ENCODE assay signal across 8 cellular contexts in genomic region chr2:103161456-103162289, GRCh38.
DNase-seq lines count a peak whose midpoint lies in the region; ATAC-seq and TF ChIP-seq lines count a peak whose summit lies in the region.

No MANE protein-coding gene starts in this region.

- H3K4me1 Mint-ChIP-seq in nephron: no peaks in the 10 kb centered on the region
- no peaks in the 10 kb centered on the region for H3K4me1 Mint-ChIP-seq in effector memory CD8-positive, alpha-beta T cell (ENCODE audit: low read depth in 2 of 2)

- H3K9me3 Mint-ChIP-seq in nephron: no peaks in the 10 kb centered on the region
- H3K9me3 Mint-ChIP-seq in effector memory CD8-positive, alpha-beta T cell: peaks cover 0 to 4% of the 10 kb centered on the region in 2 donors

- no peak overlapping the region for H3K4me3 Mint-ChIP-seq in nephron
- H3K4me3 Mint-ChIP-seq in effector memory CD8-positive, alpha-beta T cell: no peak overlapping the region

- peak; percentile 88 for TF ChIP-seq RAD21 in Ishikawa (IDR thresholded peaks at IDR 0.05; ENCODE audit: low read depth)

- peaks cover 22% of the 10 kb centered on the region for H3K27me3 Mint-ChIP-seq in nephron (ENCODE audit: low read depth)
- H3K27me3 Mint-ChIP-seq in effector memory CD8-positive, alpha-beta T cell: no peaks in the 10 kb centered on the region

- peak; percentile 67 for ATAC-seq in GM19324 (IDR thresholded peaks at IDR 0.05; ENCODE audit: low FRiP score, unreplicated experiment)
- ATAC-seq in effector memory CD8-positive, alpha-beta T cell (replicated peaks): no peak
- ATAC-seq in HG03457 (IDR thresholded peaks at IDR 0.05; ENCODE audit: unreplicated experiment): no peak

- H3K27ac Mint-ChIP-seq in nephron: no peak overlapping the region
- H3K27ac Mint-ChIP-seq in effector memory CD8-positive, alpha-beta T cell: no peak overlapping the region

- TF ChIP-seq CTCF in nephron (IDR thresholded peaks at IDR 0.05; ENCODE audit: unreplicated experiment in 3 of 3): peak; percentile 89 to 91 (median 90)

- TF ChIP-seq EP300 in Ishikawa (IDR thresholded peaks at IDR 0.05; ENCODE audit: borderline replicate concordance): no peak

- no peaks in the 10 kb centered on the region for H3K36me3 Mint-ChIP-seq in nephron (ENCODE audit: low read depth)
- H3K36me3 Mint-ChIP-seq in effector memory CD8-positive, alpha-beta T cell (ENCODE audit: insufficient read depth): no peaks in the 10 kb centered on the region

- DNase-seq in DMS 273 treated with DMSO at 0.1 percent for 48 hours (lab: John Stamatoyannopoulos, UW) (peak; percentile 9), OCI-M1 (lab: John Stamatoyannopoulos, UW) (peak; percentile 68), epidermal melanocyte (ENCODE audit: insufficient read length, low spot score) (peak; percentile 45)
- no peak for DNase-seq in effector memory CD8-positive, alpha-beta T cell

TF ChIP-seq in Ishikawa, 13 proteins besides CTCF, POLR2A, EP300 and RAD21:
- TF ChIP-seq MAX (IDR thresholded peaks at IDR 0.05): no peak
- TF ChIP-seq ZBTB7A (IDR thresholded peaks at IDR 0.05; ENCODE audit: low read depth): no peak
- no peak for TF ChIP-seq YY1 (IDR thresholded peaks at IDR 0.05; ENCODE audit: low read depth)
- TF ChIP-seq CEBPB (IDR thresholded peaks at IDR 0.05): no peak
- TF ChIP-seq TCF12 (IDR thresholded peaks at IDR 0.05; ENCODE audit: low read depth): no peak
- TF ChIP-seq CREB1 (IDR thresholded peaks at IDR 0.05; ENCODE audit: low read depth): no peak
- no peak for TF ChIP-seq REST (IDR thresholded peaks at IDR 0.05; ENCODE audit: low read depth)
- no peak for TF ChIP-seq EGR1 (IDR thresholded peaks at IDR 0.05)
- TF ChIP-seq TAF1 (IDR thresholded peaks at IDR 0.05; ENCODE audit: low read depth): no peak
- no peak for TF ChIP-seq FOXM1 (IDR thresholded peaks at IDR 0.05; ENCODE audit: borderline replicate concordance, low read depth)
- no peak for TF ChIP-seq NFIC (IDR thresholded peaks at IDR 0.05)
- no peak for TF ChIP-seq TEAD4 (IDR thresholded peaks at IDR 0.05)

Comparison
In these comparisons a context has a peak if more than half of its experiments do, and no peak if none do; other contexts are left out.
1. DNase-seq: peak in DMS 273 treated with DMSO at 0.1 percent for 48 hours (single experiment), OCI-M1 (single experiment) and epidermal melanocyte (single experiment); none in effector memory CD8-positive, alpha-beta T cell (0 of 3).